ENCODE assay signal across 25 cellular contexts in genomic region chr4:8185930-8186329, GRCh38. TPM values are rescaled to one million over a fixed set of nuclear protein-coding genes. Genes with fewer than 3 reads are reported as not detected.
A peak's percentile ranks its signal among the peaks of the same experiment; 100 is the strongest.
DNase-seq lines count a peak whose midpoint lies in the region; ATAC-seq and TF ChIP-seq lines count a peak whose summit lies in the region.
"Had no signal": no experiment of that assay in that cellular context is flagged by ENCODE, and none has a peak within 500 bp of the region (broad histone marks: within the 10 kb centered on the region; RNA-seq: fewer than 3 reads in every experiment).

No MANE protein-coding gene starts in this region.

- H3K4me3 ChIP-seq in fibroblast of mammary gland (ENCODE audit: control insufficient read depth, low read depth, low read length), result no peak overlapping the region
- H3K4me3 ChIP-seq: cardiac muscle cell, hepatocyte, left ventricle myocardium inferior, thyroid gland had no signal

- DNase-seq in GM03348 (ENCODE audit: low spot score) (peak; percentile 53), RPMI7951 (ENCODE audit: low read depth) (peak; percentile 37), fibroblast of mammary gland (ENCODE audit: low read depth) (peak; percentile 41), sciatic nerve (ENCODE audit: low spot score) (no peak), NCI-H82 treated with DMSO at 0.1 percent for 48 hours (lab: John Stamatoyannopoulos, UW; ENCODE audit: unreplicated experiment) (no peak)
- DNase-seq: activated CD4-positive, alpha-beta T cell treated with anti-CD3 and anti-CD28 coated beads, Interleukin-2, amount 10 ng/mL, durations not matched to agents 7 days and 5 days; activated naive CD4-positive, alpha-beta T cell treated with anti-CD3 and anti-CD28 coated beads, Interleukin-2, amount 10 ng/mL, durations not matched to agents 7 days and 5 days; amygdala; CD8-positive, alpha-beta memory T cell; DMS153; foreskin melanocyte; immature natural killer cell; left ventricle myocardium inferior; naive thymus-derived CD4-positive, alpha-beta T cell; NCI-H2171; NCI-H526 treated with DMSO at 0.1 percent for 48 hours; retina; stimulated activated CD4-positive, alpha-beta T cell treated with anti-CD3 and anti-CD28 coated beads, Interleukin-12 subunit alpha, Interleukin-12 subunit beta, amount 100 ng/mL, for 4 hours; stimulated activated CD4-positive, alpha-beta T cell treated with anti-CD3 and anti-CD28 coated beads, Interleukin-4, amount 100 ng/mL, for 4 hours; thyroid gland; WERI-Rb-1 had no signal

- intact Hi-C loops in sciatic nerve (cut with DNase I), result no loop called here

- ATAC-seq in sciatic nerve (peak; percentile 34), GM21576 (IDR thresholded peaks at IDR 0.05; ENCODE audit: unreplicated experiment) (no peak), HG02588 (IDR thresholded peaks at IDR 0.05; ENCODE audit: unreplicated experiment) (no peak)
- ATAC-seq: naive thymus-derived CD4-positive, alpha-beta T cell had no signal

- no peak for TF ChIP-seq CTCF in fibroblast of mammary gland (conservative IDR thresholded peaks at IDR 0.05; ENCODE audit: control insufficient read depth, insufficient read depth, low read depth, low read length)

RNA-seq across cellular contexts. Expression of gene SH3TC1, which starts 13.2 kb away (rescaled TPM):
- 6.6 and 8.9 TPM in 2 replicates for total RNA-seq in RPMI7951 (2014; rRNA removed; shearing (Covaris generic))
- total RNA-seq in sciatic nerve, result 52.2 TPM

RNA-seq across cellular contexts. Expression of gene ABLIM2, which starts 27.3 kb away (rescaled TPM):
- under 0.01 and 0.29 TPM in 2 replicates for total RNA-seq in RPMI7951 (2014; rRNA removed; shearing (Covaris generic))
- total RNA-seq in sciatic nerve, result 44.4 TPM

Comparison
In these comparisons a context has a peak if more than half of its experiments do, and no peak if none do; other contexts are left out.
1. DNase-seq: peak in GM03348 (single experiment), RPMI7951 (single experiment) and fibroblast of mammary gland (single experiment); none in sciatic nerve (single experiment) and NCI-H82 treated with DMSO at 0.1 percent for 48 hours (single experiment).
2. RNA of gene ABLIM2, which starts 27.3 kb away (total RNA-seq): 44.4 TPM in sciatic nerve (single experiment); under 0.01 to 0.29 TPM in RPMI7951; every median in the first group is over 10 times any median in the second.